25 cellular contexts compared by ENCODE assay signal in genomic region chr2:238134393-238134785, GRCh38. TPM values are rescaled to one million over a fixed set of nuclear protein-coding genes. Genes with fewer than 3 reads are reported as not detected.
A peak's percentile ranks its signal among the peaks of the same experiment; 100 is the strongest.
DNase-seq lines count a peak whose midpoint lies in the region; ATAC-seq, FAIRE-seq and TF ChIP-seq lines count a peak whose summit lies in the region.
"Had no signal": no experiment of that assay in that cellular context is flagged by ENCODE, and none has a peak within 500 bp of the region (broad histone marks: within the 10 kb centered on the region; RNA-seq: fewer than 3 reads in every experiment).

No MANE protein-coding gene starts in this region.

- TF ChIP-seq CTCF in kidney (IDR thresholded peaks at IDR 0.05; ENCODE audit: borderline replicate concordance, extremely low read depth, insufficient read depth) = no peak

- no peak overlapping the region for H3K56ac ChIP-seq in mesendoderm (ENCODE audit: low read length)

- FAIRE-seq in kidney (lab: Jason Lieb, UNC) = no peak
- FAIRE-seq: G401.6, GM12878 had no signal

- no peaks in the 10 kb centered on the region for H3K9me3 ChIP-seq in SJCRH30 (replicated peaks)
- no peaks in the 10 kb centered on the region for H3K9me3 ChIP-seq in kidney (ENCODE audit: control insufficient read depth in 1 of 2, low read length in 2 of 2)
- H3K9me3 ChIP-seq: HAP-1, MG63 had no signal

- intact Hi-C loops in Right ventricle myocardium inferior (cut with DNase I) (loop anchor here (10.0 kb wide), 1 partner anchor 170 kb away; the partner anchor contains the start of gene UBE2F), left ventricle myocardium superior (cut with micrococcal nuclease) (no loop called here), kidney (cut with DNase I) (no loop called here), posterior vena cava (cut with DNase I) (no loop called here)

- H2BK120ac ChIP-seq in mesendoderm (ENCODE audit: low read depth, low read length) = no peak overlapping the region

- no peak overlapping the region for H3K18ac ChIP-seq in mesendoderm (ENCODE audit: low read length)

- H3K4me2 ChIP-seq in mesendoderm (ENCODE audit: low read length) = no peak overlapping the region

- DNase-seq in Right ventricle myocardium inferior (ENCODE audit: missing footprints) (peak; percentile 49), left ventricle myocardium superior (no peak), SJCRH30 (peak; percentile 55 to 56), kidney (peak; percentile 42), posterior vena cava (ENCODE audit: low spot score) (peak; percentile 69), activated T-cell treated with anti-CD3 and anti-CD28 coated beads for 4 hours (no peak), mesendoderm (no peak)
- DNase-seq in stimulated activated CD4-positive, alpha-beta T cell treated with anti-CD3 and anti-CD28 coated beads, Interleukin-1b, Interleukin-23, amount 100 ng/mL, for 48 hours = no peak
- DNase-seq: ACHN; CD4-positive, alpha-beta T cell; COR-L47; GOT3; HFFc6; IMR-90; KG1; MG63; NCI-H1105 treated with DMSO at 0.1 percent for 48 hours; NCI-H2029; NCI-H2227 treated with DMSO at 0.1 percent for 48 hours; RPMI8226; SHP77 treated with DMSO at 0.1 percent for 48 hours had no signal

- H3K27ac ChIP-seq in SJCRH30 = no peak overlapping the region
- H3K27ac ChIP-seq in kidney (ENCODE audit: low read depth in 2 of 2, low read length in 2 of 2) = no peak overlapping the region
- H3K27ac ChIP-seq in mesendoderm (ENCODE audit: low read depth, low read length) = no peak overlapping the region
- H3K27ac ChIP-seq: SK-N-MC had no signal

- no peak overlapping the region for H2BK5ac ChIP-seq in mesendoderm (ENCODE audit: low read length)

- H3K36me3 ChIP-seq in SJCRH30 (no peaks in the 10 kb centered on the region), kidney (ENCODE audit: control insufficient read depth in 1 of 2, insufficient read depth in 2 of 2, low read length in 2 of 2) (no peaks in the 10 kb centered on the region), mesendoderm (ENCODE audit: control insufficient read depth, insufficient read depth, low read length) (no peaks in the 10 kb centered on the region)
- H3K36me3 ChIP-seq: HAP-1, MG63 had no signal

- no peak overlapping the region for H3K4ac ChIP-seq in mesendoderm (ENCODE audit: low read depth, low read length)

- WGBS in mesendoderm (ENCODE audit: extremely low coverage, insufficient coverage, low lambda C conversion rate) = no CpG with 5 or more reads among the region's 11 CpGs

- no peak overlapping the region for H3K9ac ChIP-seq in kidney (ENCODE audit: low read length in 2 of 2)
- no peak overlapping the region for H3K9ac ChIP-seq in mesendoderm (ENCODE audit: low read length)

- no peak overlapping the region for H2BK15ac ChIP-seq in mesendoderm (replicated peaks; ENCODE audit: low read depth)

- H3K23ac ChIP-seq in mesendoderm (ENCODE audit: low read length) = no peak overlapping the region

- no peak overlapping the region for H3K4me3 ChIP-seq in SJCRH30
- no peak overlapping the region for H3K4me3 ChIP-seq in kidney (ENCODE audit: low read length in 2 of 2)
- no peak overlapping the region for H3K4me3 ChIP-seq in mesendoderm (ENCODE audit: low read length)
- H3K4me3 ChIP-seq: GM12878, HAP-1, MG63, SK-N-MC had no signal

- H3K27me3 ChIP-seq in SJCRH30 (no peaks in the 10 kb centered on the region; the same call in 1 of the 2 replicates), mesendoderm (ENCODE audit: insufficient read depth, low read length, poor library complexity) (no peaks in the 10 kb centered on the region)
- H3K27me3 ChIP-seq: MG63 had no signal

- H3K4me1 ChIP-seq in SJCRH30 (peaks cover 47% of the 10 kb centered on the region), kidney (ENCODE audit: control insufficient read depth in 1 of 2, insufficient read depth in 1 of 2, low read depth in 1 of 2, low read length in 2 of 2) (peaks cover 0 to 2% of the 10 kb centered on the region in 2 donors), mesendoderm (ENCODE audit: control insufficient read depth, low read depth, low read length) (no peaks in the 10 kb centered on the region)
- H3K4me1 ChIP-seq: HAP-1 had no signal

- H3K79me2 ChIP-seq in mesendoderm (ENCODE audit: control insufficient read depth, insufficient read depth, low read length) = no peaks in the 10 kb centered on the region

- no peak overlapping the region for H4K8ac ChIP-seq in mesendoderm (ENCODE audit: low read depth, low read length)

- no peak for ATAC-seq in Right ventricle myocardium inferior
- ATAC-seq in left ventricle myocardium superior = no peak

- no peaks in the 10 kb centered on the region for H3K79me1 ChIP-seq in mesendoderm (ENCODE audit: low read length)

- no peak overlapping the region for H2AK5ac ChIP-seq in mesendoderm (ENCODE audit: low read length)

- H4K5ac ChIP-seq in mesendoderm (ENCODE audit: low read length) = no peak overlapping the region

RNA-seq across cellular contexts. Expression of gene KLHL30, which starts 4.1 kb away (rescaled TPM):
- total RNA-seq in Right ventricle myocardium inferior (20.6 TPM), left ventricle myocardium superior (22.0 TPM), kidney (5.7 TPM), posterior vena cava (10 to 100 TPM in 1 of 2 donors, 1 to 10 TPM in 1; 9.6 to 10.7 TPM)
- 3.9 and 4.1 TPM in 2 replicates for total RNA-seq in SJCRH30 (2014; rRNA removed; shearing (Covaris generic))
- 0.24 TPM for polyA plus RNA-seq in kidney (ENCODE audit: insufficient read depth, low read depth, low replicate concordance)
- polyA plus RNA-seq in mesendoderm (2013, experiment 1 of 2) = 0.03 TPM
- polyA plus RNA-seq in mesendoderm (2013, experiment 2 of 2) = not detected
- total RNA-seq: CD4-positive, alpha-beta T cell; GM12878 had no signal

RNA-seq across cellular contexts. Expression of gene ERFE, which starts 24.4 kb away (rescaled TPM):
- total RNA-seq in Right ventricle myocardium inferior = 0.51 TPM
- not detected for total RNA-seq in left ventricle myocardium superior
- 10.4 and 10.5 TPM in 2 replicates for total RNA-seq in SJCRH30 (2014; rRNA removed; shearing (Covaris generic))
- 61.4 TPM for total RNA-seq in kidney
- 1.6 TPM for polyA plus RNA-seq in kidney (ENCODE audit: insufficient read depth, low read depth, low replicate concordance)
- total RNA-seq in posterior vena cava = 1 to 10 TPM in 1 of 2 donors, under 1 TPM in 1; 0.79 to 2.3 TPM
- 0.39 TPM for polyA plus RNA-seq in mesendoderm (2013, experiment 1 of 2)
- polyA plus RNA-seq in mesendoderm (2013, experiment 2 of 2) = 0.41 TPM
- total RNA-seq: CD4-positive, alpha-beta T cell; GM12878 had no signal
- polyA plus RNA-seq: GM12878 had no signal

RNA-seq across cellular contexts. Expression of gene ESPNL, which starts 34.2 kb away (rescaled TPM):
- total RNA-seq in Right ventricle myocardium inferior = not detected
- not detected for total RNA-seq in left ventricle myocardium superior
- 2.6 and 3.1 TPM in 2 replicates for total RNA-seq in SJCRH30 (2014; rRNA removed; shearing (Covaris generic))
- total RNA-seq in kidney = 2.7 TPM
- 0.28 TPM for polyA plus RNA-seq in kidney (ENCODE audit: insufficient read depth, low read depth, low replicate concordance)
- total RNA-seq in posterior vena cava = 1 to 10 TPM in 1 of 2 donors, under 1 TPM in 1; 0.24 to 3.0 TPM
- 0.46 TPM for polyA plus RNA-seq in mesendoderm (2013, experiment 1 of 2)
- 0.50 TPM for polyA plus RNA-seq in mesendoderm (2013, experiment 2 of 2)
- total RNA-seq: CD4-positive, alpha-beta T cell had no signal

Comparison
In these comparisons a context has a peak if more than half of its experiments do, and no peak if none do; other contexts are left out.
1. DNase-seq: peak in Right ventricle myocardium inferior (single experiment), SJCRH30 (2 of 2), kidney (single experiment) and posterior vena cava (single experiment); none in left ventricle myocardium superior (single experiment), activated T-cell treated with anti-CD3 and anti-CD28 coated beads for 4 hours (single experiment), stimulated activated CD4-positive, alpha-beta T cell treated with anti-CD3 and anti-CD28 coated beads, Interleukin-1b, Interleukin-23, amount 100 ng/mL, for 48 hours (single experiment) and mesendoderm (single experiment).